7 cellular contexts compared by ENCODE assay signal in genomic region chr10:130141878-130142277, GRCh38. TPM values are rescaled to one million over a fixed set of nuclear protein-coding genes. Genes with fewer than 3 reads are reported as not detected.
DNase-seq lines count a peak whose midpoint lies in the region; ATAC-seq lines count a peak whose summit lies in the region.

No MANE protein-coding gene starts in this region.

- peak overlapping the region; percentile 23 for H3K27ac ChIP-seq in mesodermal cell (ENCODE audit: low read depth, low read length, severe bottlenecking)

- peaks cover 21% of the 10 kb centered on the region for H3K4me1 ChIP-seq in mesodermal cell (ENCODE audit: control insufficient read depth, insufficient read depth, low read length, poor library complexity, severe bottlenecking)

- peak; percentile 83 for ATAC-seq in GM18861 (IDR thresholded peaks at IDR 0.05; ENCODE audit: unreplicated experiment)
- ATAC-seq in GM21576 (IDR thresholded peaks at IDR 0.05; ENCODE audit: unreplicated experiment) = peak; percentile 87
- ATAC-seq in HG03469 (IDR thresholded peaks at IDR 0.05; ENCODE audit: unreplicated experiment) = peak; percentile 69

- DNase-seq in SHP77 (lab: John Stamatoyannopoulos, UW) (no peak), NCI-H1105 treated with DMSO at 0.1 percent for 48 hours (lab: John Stamatoyannopoulos, UW) (no peak), NCI-H1694 treated with DMSO at 0.1 percent for 48 hours (lab: John Stamatoyannopoulos, UW) (no peak)

- 50 to 73% methylated on average over 2 of the region's 2 CpGs for WGBS in mesodermal cell (ENCODE audit: insufficient coverage in 2 of 2), 2 experiments

- peaks cover 72% of the 10 kb centered on the region for H3K36me3 ChIP-seq in mesodermal cell (ENCODE audit: control insufficient read depth, insufficient read depth, low read length)

- H3K9me3 ChIP-seq in mesodermal cell (ENCODE audit: control insufficient read depth, low read length) = no peaks in the 10 kb centered on the region

- H3K4me3 ChIP-seq in mesodermal cell (ENCODE audit: extremely low read depth, insufficient read depth, low read length, poor library complexity, severe bottlenecking) = no peak overlapping the region

RNA-seq across cellular contexts. Expression of gene GLRX3, which starts 5.7 kb away (rescaled TPM):
- 157 TPM for polyA plus RNA-seq in mesodermal cell (2013, experiment 1 of 2)
- polyA plus RNA-seq in mesodermal cell (2013, experiment 2 of 2) = 165 TPM

RNA-seq across cellular contexts. Expression of gene C10orf143, which starts 31.2 kb away (rescaled TPM):
- polyA plus RNA-seq in mesodermal cell (2013, experiment 1 of 2) = 1.7 TPM
- polyA plus RNA-seq in mesodermal cell (2013, experiment 2 of 2) = 2.6 TPM
